9 cellular contexts compared by ENCODE assay signal in genomic region chr11:47152126-47152952, GRCh38. TPM values are rescaled to one million over a fixed set of nuclear protein-coding genes. Genes with fewer than 3 reads are reported as not detected.
A peak's percentile ranks its signal among the peaks of the same experiment; 100 is the strongest.
DNase-seq lines count a peak whose midpoint lies in the region; ATAC-seq, FAIRE-seq and TF ChIP-seq lines count a peak whose summit lies in the region.
"Had no signal": no experiment of that assay in that cellular context is flagged by ENCODE, and none has a peak within 500 bp of the region (broad histone marks: within the 10 kb centered on the region; RNA-seq: fewer than 3 reads in every experiment).

No MANE protein-coding gene starts in this region.

- in situ Hi-C loops in GM12878 (cut with MboI): no loop called here

- H3K27me3 ChIP-seq in CD8-positive, alpha-beta T cell (ENCODE audit: insufficient read depth, low read length): no peaks in the 10 kb centered on the region
- H3K27me3 ChIP-seq in GM12878 (replicated peaks in 1 of 2; ENCODE audit: control insufficient read depth in 2 of 2, insufficient read depth in 2 of 2, low read length in 1 of 2) (no peaks in the 10 kb centered on the region), tibial nerve (no peaks in the 10 kb centered on the region)

- H3K4me3 Mint-ChIP-seq in CD8-positive, alpha-beta T cell: no peak overlapping the region
- peak overlapping the region in 2 of 4 donors; percentile 10 to 19 for H3K4me3 Mint-ChIP-seq in IgD-negative memory B cell

- RAD21 ChIA-PET in GM12878 (lab: Charles Lee; ENCODE audit: unreplicated experiment): interaction anchor here (0.7 to 2.9 kb wide), 20 partner anchors 11 to 298 kb away, joined by 3 to 29 read pairs (median 4); partner anchors contain the start of genes CSTPP1 and LRP4

- CTCF ChIA-PET in CD8-positive, alpha-beta T cell (lab: Charles Lee): interaction anchor here (0.6 to 6.7 kb wide), 28 partner anchors 9 to 979 kb away, joined by 3 to 60 read pairs (median 4); partner anchors contain the start of gene CSTPP1
- CTCF ChIA-PET in GM12878 (lab: Yijun Ruan, JAX): interaction anchor here (0.7 to 5.2 kb wide), 46 partner anchors 10 to 510 kb away, joined by 3 to 63 read pairs (median 4); partner anchors contain the start of genes CSTPP1, DDB2 and LRP4

- peak; percentile 97 for FAIRE-seq in GM12878 (lab: Jason Lieb, UNC)

- no peaks in the 10 kb centered on the region for H3K36me3 ChIP-seq in CD8-positive, alpha-beta T cell (ENCODE audit: insufficient read depth, low read length)
- H3K36me3 ChIP-seq in GM12878 (ENCODE audit: control insufficient read depth in 2 of 2, insufficient read depth in 2 of 2, low read length in 1 of 2): no peaks in the 10 kb centered on the region
- no peaks in the 10 kb centered on the region for H3K36me3 ChIP-seq in mucosa of descending colon (ENCODE audit: low read depth)
- H3K36me3 ChIP-seq in tibial nerve: peaks cover 0 to 18% (median 0%) of the 10 kb centered on the region in 3 donors

- peak overlapping the region; percentile 71 for H3K27ac Mint-ChIP-seq in CD8-positive, alpha-beta T cell
- peak overlapping the region in 2 of 3 donors; percentile 36 to 63 for H3K27ac Mint-ChIP-seq in IgD-negative memory B cell

- 67% methylated on average over 16 of the region's 16 CpGs for WGBS in GM12878 (ENCODE audit: insufficient coverage, insufficient replicate concordance, low lambda C conversion rate, missing lambda C conversion rate)
- WGBS in tibial nerve, 2 donors: 80 to 88% methylated on average over 16 of the region's 16 CpGs

- no peak for DNase-seq in CD8-positive, alpha-beta T cell
- DNase-seq in GM12878 (ENCODE audit: low read depth, low spot score) (no peak), mucosa of descending colon (peak in 1 of 3 donors; percentile 30), tibial nerve (ENCODE audit: low spot score in 2 of 2) (no peak), AG08395 (ENCODE audit: low spot score) (no peak)
- DNase-seq: cortex of kidney had no signal

- no peak for TF ChIP-seq POLR2A in GM12878 (IDR thresholded peaks at IDR 0.05; ENCODE audit: low read depth, low read length)
- TF ChIP-seq POLR2A in tibial nerve (IDR thresholded peaks at IDR 0.05): no peak

- BruUV-seq in GM12878 (replicated peaks; lab: Mats Ljungman, UMichigan): no TSS peak

- H2AFZ ChIP-seq in GM12878 (ENCODE audit: control insufficient read depth, low read depth, low read length): no peak overlapping the region

- no peaks in the 10 kb centered on the region for H3K9me3 ChIP-seq in CD8-positive, alpha-beta T cell (ENCODE audit: low read length)
- H3K9me3 ChIP-seq in GM12878 (replicated peaks; ENCODE audit: control insufficient read depth, insufficient read depth, low read length): no peaks in the 10 kb centered on the region
- H3K9me3 ChIP-seq in mucosa of descending colon: no peaks in the 10 kb centered on the region
- H3K9me3 ChIP-seq in tibial nerve: no peaks in the 10 kb centered on the region

- no peak overlapping the region for H3K27ac ChIP-seq in CD8-positive, alpha-beta T cell (ENCODE audit: low read depth, low read length)
- H3K27ac ChIP-seq in GM12878 (ENCODE audit: control insufficient read depth, insufficient read depth) (no peak overlapping the region), tibial nerve (peak overlapping the region in 2 of 4 donors; percentile 52 to 58)

- no peak for TF ChIP-seq RAD21 in GM12878 (IDR thresholded peaks at IDR 0.05; ENCODE audit: insufficient read depth, low read depth, low read length)

- H3K27me3 Mint-ChIP-seq in CD8-positive, alpha-beta T cell (ENCODE audit: low read depth): no peaks in the 10 kb centered on the region
- H3K27me3 Mint-ChIP-seq in IgD-negative memory B cell: no peaks in the 10 kb centered on the region

- peaks cover 35% of the 10 kb centered on the region for H3K4me1 Mint-ChIP-seq in CD8-positive, alpha-beta T cell (ENCODE audit: low read depth)
- peaks cover 14 to 20% (median 15%) of the 10 kb centered on the region in 3 donors for H3K4me1 Mint-ChIP-seq in IgD-negative memory B cell

- no peak overlapping the region for H3K9ac ChIP-seq in GM12878 (ENCODE audit: control insufficient read depth, insufficient read depth, low read length)

- H3K9me3 Mint-ChIP-seq in CD8-positive, alpha-beta T cell: no peaks in the 10 kb centered on the region
- H3K9me3 Mint-ChIP-seq in IgD-negative memory B cell: no peaks in the 10 kb centered on the region

- no peak overlapping the region for H3K4me2 ChIP-seq in GM12878 (ENCODE audit: control insufficient read depth, insufficient read depth)

- TF ChIP-seq EP300 in GM12878 (IDR thresholded peaks at IDR 0.05; ENCODE audit: borderline replicate concordance in 1 of 2, control insufficient read depth in 1 of 2, low read depth in 2 of 2, low read length in 2 of 2) (no peak), tibial nerve (IDR thresholded peaks at IDR 0.05) (no peak)

- no peaks in the 10 kb centered on the region for H4K20me1 ChIP-seq in GM12878 (ENCODE audit: control insufficient read depth, insufficient read depth)

- POLR2A ChIA-PET in CD8-positive, alpha-beta T cell (lab: Charles Lee): interaction anchor here (1.5 to 3.9 kb wide), 2 partner anchors 26 to 216 kb away, joined by 3 to 14 read pairs; partner anchors contain the start of gene CSTPP1
- POLR2A ChIA-PET in GM12878 (lab: Charles Lee): interaction anchor here (0.6 kb wide), 2 partner anchors 84 to 269 kb away, joined by 4 to 9 read pairs; no protein-coding TSS in a partner anchor

- SMC1A ChIA-PET in GM12878 (lab: Charles Lee; ENCODE audit: uncharacterized antibody, unreplicated experiment): interaction anchor here (0.6 to 4.0 kb wide), 25 partner anchors 11 to 326 kb away, joined by 3 to 44 read pairs (median 4); partner anchors contain the start of gene LRP4

- H3K36me3 Mint-ChIP-seq in CD8-positive, alpha-beta T cell: no peaks in the 10 kb centered on the region
- H3K36me3 Mint-ChIP-seq in IgD-negative memory B cell: peaks cover 3% of the 10 kb centered on the region

- no peak for TF ChIP-seq CTCF in CD8-positive, alpha-beta T cell (IDR thresholded peaks at IDR 0.05)
- TF ChIP-seq CTCF in GM12878 (IDR thresholded peaks at IDR 0.05 in 2 of 3, conservative IDR thresholded peaks at IDR 0.05 in 1 of 3; ENCODE audit: control insufficient read depth in 2 of 3, extremely low read depth in 1 of 3, insufficient read depth in 1 of 3, low read depth in 3 of 3, low read length in 3 of 3) (no peak), mucosa of descending colon (IDR thresholded peaks at IDR 0.05) (no peak), tibial nerve (IDR thresholded peaks at IDR 0.05) (no peak)

- no peak for ATAC-seq in CD8-positive, alpha-beta T cell
- ATAC-seq in GM12878 (no peak; the same call in 2 of the 3 replicates), mucosa of descending colon (peak; percentile 58), GM19452 (IDR thresholded peaks at IDR 0.05; ENCODE audit: unreplicated experiment) (no peak), GM18520 (IDR thresholded peaks at IDR 0.05; ENCODE audit: unreplicated experiment) (no peak)

- no peaks in the 10 kb centered on the region for H3K79me2 ChIP-seq in GM12878 (ENCODE audit: control insufficient read depth, insufficient read depth, low read length)

- peaks cover 45% of the 10 kb centered on the region for H3K4me1 ChIP-seq in CD8-positive, alpha-beta T cell (ENCODE audit: insufficient read depth, low read length)
- H3K4me1 ChIP-seq in GM12878 (ENCODE audit: control insufficient read depth, insufficient read depth, low read length) (no peaks in the 10 kb centered on the region), mucosa of descending colon (ENCODE audit: low read depth) (peaks cover 20% of the 10 kb centered on the region), tibial nerve (peaks cover 0 to 43% (median 8%) of the 10 kb centered on the region in 4 donors)

- intact Hi-C loops in CD8-positive, alpha-beta T cell (cut with DNase I, micrococcal nuclease): loop anchor here (5.0 to 10.0 kb wide), 2 partner anchors 215 to 328 kb away; partner anchors contain the start of gene CSTPP1 (in 2 of the 2)
- intact Hi-C loops in GM12878 (cut with micrococcal nuclease; ENCODE audit: unreplicated experiment) (no loop called here), mucosa of descending colon (cut with DNase I, micrococcal nuclease) (loop anchor here (2.0 to 10.0 kb wide), 4 partner anchors 238 to 265 kb away; partner anchors contain the start of gene LRP4 (in 1 of the 2))

- no peak overlapping the region for H3K4me3 ChIP-seq in CD8-positive, alpha-beta T cell (ENCODE audit: low read depth, low read length)
- H3K4me3 ChIP-seq in GM12878 (no peak overlapping the region), mucosa of descending colon (no peak overlapping the region), tibial nerve (no peak overlapping the region)

RNA-seq across cellular contexts. Expression of gene ARFGAP2, which starts 24.3 kb away (rescaled TPM):
- total RNA-seq in CD8-positive, alpha-beta T cell: 100 to 1,000 TPM; 194 to 215 TPM
- polyA plus RNA-seq in IgD-negative memory B cell (98.6 TPM), GM12878 (2011; rRNA removed) (45.9 and 59.3 TPM in 2 replicates), GM12878 (2014; fragmentation: Illumina TruSeq; extraction: Trizol) (64.5 and 100 TPM in 2 replicates), GM12878 (2014; fragmentation: Nextera tagmentation; extraction: Ambion mirVana) (10 to 100 TPM; 20.9 to 25.0 TPM), GM12878 (2014; rRNA removed) (72.8 and 75.4 TPM in 2 replicates), GM12878 (2016; fragmentation: Nextera tagmentation; extraction: Ambion mirVana) (10 to 100 TPM; 79.2 to 91.4 TPM)
- total RNA-seq in GM12878 (2013; cell fraction: nucleolus; rRNA removed): 293 and 339 TPM in 2 replicates
- total RNA-seq in GM12878 (2014; rRNA removed) (77.6 and 82.8 TPM in 2 replicates), GM12878 (2014; rRNA removed; fragmentation: Illumina TruSeq; extraction: Trizol) (59.7 and 64.4 TPM in 2 replicates), GM12878 (2021) (75.7 and 79.0 TPM in 2 replicates), mucosa of descending colon (100 to 1,000 TPM in 2 of 3 donors, 10 to 100 TPM in 1; 83.7 to 107 (median 106) TPM), tibial nerve (100 to 1,000 TPM; 164 to 209 (median 176) TPM)
- polyA plus RNA-seq in GM12878 (2011; ENCODE audit: low read depth): 108 TPM
- polyA plus RNA-seq in GM12878 (2011; cell fraction: cytosol; rRNA removed): 114 and 122 TPM in 2 replicates
- 108 and 146 TPM in 2 replicates for polyA plus RNA-seq in GM12878 (2011; cell fraction: nucleus; rRNA removed)
- polyA plus RNA-seq in GM12878 (2012): 45.1 and 63.9 TPM in 2 replicates
- polyA minus RNA-seq in GM12878 (2011; rRNA and poly(A)+ RNA removed): 83.6 and 138 TPM in 2 replicates
- polyA minus RNA-seq in GM12878 (2011; cell fraction: cytosol; rRNA and poly(A)+ RNA removed): 20.4 and 24.9 TPM in 2 replicates
- 70.6 and 134 TPM in 2 replicates for polyA minus RNA-seq in GM12878 (2011; cell fraction: nucleus; rRNA and poly(A)+ RNA removed)

RNA-seq across cellular contexts. Expression of gene PACSIN3, which starts 33.9 kb away (rescaled TPM):
- not detected for total RNA-seq in CD8-positive, alpha-beta T cell
- not detected for polyA plus RNA-seq in IgD-negative memory B cell
- total RNA-seq in GM12878 (2013; cell fraction: nucleolus; rRNA removed): 0.34 and 0.84 TPM in 2 replicates
- total RNA-seq in GM12878 (2014; rRNA removed): 0.23 and 0.60 TPM in 2 replicates
- total RNA-seq in GM12878 (2014; rRNA removed; fragmentation: Illumina TruSeq; extraction: Trizol): 0.22 and 0.55 TPM in 2 replicates
- 0.43 and 0.82 TPM in 2 replicates for total RNA-seq in GM12878 (2021)
- 0.18 TPM for polyA plus RNA-seq in GM12878 (2011; ENCODE audit: low read depth)
- polyA plus RNA-seq in GM12878 (2011; rRNA removed): 0.12 and 0.16 TPM in 2 replicates
- polyA plus RNA-seq in GM12878 (2011; cell fraction: cytosol; rRNA removed): 0.15 and 0.20 TPM in 2 replicates
- 0.16 and 0.22 TPM in 2 replicates for polyA plus RNA-seq in GM12878 (2011; cell fraction: nucleus; rRNA removed)
- polyA plus RNA-seq in GM12878 (2012): 0.83 and 0.86 TPM in 2 replicates
- 0.18 TPM in 1 of 2 replicates, not detected in the other for polyA plus RNA-seq in GM12878 (2014; fragmentation: Illumina TruSeq; extraction: Trizol)
- under 1 TPM in 1 of 2 experiments, not detected in 1; 0.05 TPM for polyA plus RNA-seq in GM12878 (2014; fragmentation: Nextera tagmentation; extraction: Ambion mirVana)
- 0.38 and 0.60 TPM in 2 replicates for polyA plus RNA-seq in GM12878 (2014; rRNA removed)
- polyA plus RNA-seq in GM12878 (2016; fragmentation: Nextera tagmentation; extraction: Ambion mirVana): under 1 TPM; 0.09 to 0.55 TPM
- 0.21 TPM in 1 of 2 replicates, not detected in the other for polyA minus RNA-seq in GM12878 (2011; rRNA and poly(A)+ RNA removed)
- polyA minus RNA-seq in GM12878 (2011; cell fraction: cytosol; rRNA and poly(A)+ RNA removed): 4.0 and 4.9 TPM in 2 replicates
- polyA minus RNA-seq in GM12878 (2011; cell fraction: nucleus; rRNA and poly(A)+ RNA removed): 0.85 and 1.3 TPM in 2 replicates
- 10 to 100 TPM in 1 of 3 donors, 1 to 10 TPM in 2; 2.2 to 63.5 (median 5.1) TPM for total RNA-seq in mucosa of descending colon
- total RNA-seq in tibial nerve: 10 to 100 TPM; 44.8 to 69.0 (median 61.6) TPM
